ENCODE assay signal across 20 cellular contexts in the genomic region with DNA sequence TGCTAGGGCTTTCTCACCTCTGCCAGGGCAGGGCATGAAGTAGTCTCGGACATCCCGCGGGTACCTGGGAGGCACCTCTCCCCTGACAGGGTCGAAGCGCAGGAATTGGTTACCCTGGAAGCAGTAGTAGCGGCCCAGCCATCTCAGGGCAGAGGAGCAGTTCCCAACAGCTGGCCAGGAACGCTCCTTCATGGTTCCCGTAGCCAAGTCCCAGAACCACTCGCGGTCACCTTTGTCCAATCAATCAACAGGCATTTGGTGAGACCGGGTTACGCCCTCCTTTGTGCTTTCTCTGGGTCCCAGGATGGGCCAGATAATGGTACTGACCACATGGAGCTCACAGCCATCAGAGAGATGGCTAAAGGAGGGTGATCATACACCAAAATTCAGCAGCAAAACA. TPM values are rescaled to one million over a fixed set of nuclear protein-coding genes. Genes with fewer than 3 reads are reported as not detected.
A peak's percentile ranks its signal among the peaks of the same experiment; 100 is the strongest.
DNase-seq lines count a peak whose midpoint lies in the region; ATAC-seq, FAIRE-seq and TF ChIP-seq lines count a peak whose summit lies in the region.
"Had no signal": no experiment of that assay in that cellular context is flagged by ENCODE, and none has a peak within 500 bp of the region (broad histone marks: within the 10 kb centered on the region; RNA-seq: fewer than 3 reads in every experiment).

No MANE protein-coding gene starts in this region.

- peak overlapping the region; percentile 23; the same call in 1 of the 2 replicates for H3K4me2 ChIP-seq in BLaER1
- H3K4me2 ChIP-seq in GM23338 = no peak overlapping the region
- H3K4me2 ChIP-seq in K562 (ENCODE audit: insufficient read depth, low read length) = peak overlapping the region; percentile 26; the same call in 1 of the 2 replicates

- TF ChIP-seq POLR2A in K562 (conservative IDR thresholded peaks at IDR 0.05) (no peak), lower leg skin (IDR thresholded peaks at IDR 0.05) (no peak)

- BruUV-seq in K562 (replicated peaks; lab: Mats Ljungman, UMichigan) = no TSS peak

- H3K27me3 ChIP-seq in BLaER1 (no peaks in the 10 kb centered on the region), GM23338 (ENCODE audit: insufficient read depth) (no peaks in the 10 kb centered on the region), K562 (ENCODE audit: control insufficient read depth in 2 of 2, insufficient read depth in 2 of 2, low read length in 2 of 2) (peaks cover 2 to 8% of the 10 kb centered on the region in 2 experiments; a peak in 2 of 5 replicates)

- TF ChIP-seq CTCF in GM23338 (conservative IDR thresholded peaks at IDR 0.05; ENCODE audit: low read depth in 2 of 2) (no peak), K562 (IDR thresholded peaks at IDR 0.05 in 2 of 3, conservative IDR thresholded peaks at IDR 0.05 in 1 of 3; ENCODE audit: insufficient read depth in 2 of 3, low read depth in 1 of 3, low read length in 3 of 3) (no peak), lower leg skin (IDR thresholded peaks at IDR 0.05) (no peak)

- ATAC-seq in GM23338 (no peak), K562 (peak; percentile 43), HG03175 (IDR thresholded peaks at IDR 0.05; ENCODE audit: unreplicated experiment) (no peak)

- in situ Hi-C loops in K562 (cut with MboI) = no loop called here

- no peak overlapping the region for H3K4me3 Mint-ChIP-seq in GM23338
- H3K4me3 Mint-ChIP-seq: CD4-positive, CD25-positive, alpha-beta regulatory T cell; CD8-positive, alpha-beta memory T cell had no signal

- H3K36me3 ChIP-seq in BLaER1 (no peaks in the 10 kb centered on the region), GM23338 (ENCODE audit: insufficient read depth) (no peaks in the 10 kb centered on the region), K562 (ENCODE audit: control insufficient read depth, insufficient read depth, low read length) (no peaks in the 10 kb centered on the region)
- H3K36me3 ChIP-seq: HAP-1 had no signal

- H3K9ac ChIP-seq in BLaER1 (no peak overlapping the region), K562 (ENCODE audit: insufficient read depth in 1 of 2, low read depth in 2 of 2, low read length in 2 of 2) (peak overlapping the region in 1 of 2 experiments; percentile 45; a peak in 2 of 4 replicates)

- POLR2A ChIA-PET in K562 (lab: Yijun Ruan, JAX) = interaction anchor here (0.6 to 1.2 kb wide), 2 partner anchors 8 to 63 kb away, joined by 3 read pairs; no protein-coding TSS in a partner anchor

- no peaks in the 10 kb centered on the region for H3K9me3 Mint-ChIP-seq in GM23338
- H3K9me3 Mint-ChIP-seq: CD4-positive, CD25-positive, alpha-beta regulatory T cell; CD8-positive, alpha-beta memory T cell had no signal

- TF ChIP-seq EP300 in K562 (IDR thresholded peaks at IDR 0.05; ENCODE audit: low read length) = no peak

- intact Hi-C loops in K562 (cut with micrococcal nuclease) = no loop called here
- intact Hi-C loops in lower leg skin (cut with DNase I; ENCODE audit: low total_unique reads) = no loop called here

- H3K36me3 Mint-ChIP-seq in GM23338 (ENCODE audit: low read depth) = no peaks in the 10 kb centered on the region
- H3K36me3 Mint-ChIP-seq: CD4-positive, CD25-positive, alpha-beta regulatory T cell had no signal

- no peaks in the 10 kb centered on the region for H3F3A ChIP-seq in GM23338 (replicated peaks; ENCODE audit: low read depth)

- H3K9me1 ChIP-seq in K562 (ENCODE audit: control insufficient read depth, insufficient read depth, low read length) = no peaks in the 10 kb centered on the region

- H2AFZ ChIP-seq in GM23338 = 0 out of 2 replicates have a peak overlapping the region, but pooled peaks have one; percentile 23
- H2AFZ ChIP-seq in K562 (ENCODE audit: low read depth, low read length) = peak overlapping the region; percentile 78

- H3K9me3 ChIP-seq in BLaER1 (no peaks in the 10 kb centered on the region; the same call in 1 of the 2 replicates), K562 (replicated peaks; ENCODE audit: control insufficient read depth, insufficient read depth, low read depth, low read length) (no peaks in the 10 kb centered on the region)
- H3K9me3 ChIP-seq: HAP-1 had no signal

- H3K4me1 ChIP-seq in BLaER1 (peaks cover 57% of the 10 kb centered on the region), GM23338 (ENCODE audit: insufficient read depth) (no peaks in the 10 kb centered on the region), K562 (replicated peaks in 1 of 2; ENCODE audit: control insufficient read depth in 2 of 2, insufficient read depth in 2 of 2, low read length in 2 of 2) (peaks cover 10 to 12% of the 10 kb centered on the region in 2 experiments; a peak in 3 of 5 replicates)
- H3K4me1 ChIP-seq: HAP-1 had no signal

- no peak for FAIRE-seq in K562 (lab: Jason Lieb, UNC)
- FAIRE-seq: GM12878, GM19239 had no signal

- 10% methylated on average over 12 of the region's 12 CpGs for WGBS in K562 (ENCODE audit: insufficient coverage, low coverage, missing lambda C conversion rate)
- 92 to 93% methylated on average over 12 of the region's 12 CpGs for WGBS in lower leg skin, 2 donors

- no peaks in the 10 kb centered on the region for H3K4me1 Mint-ChIP-seq in GM23338
- H3K4me1 Mint-ChIP-seq: CD8-positive, alpha-beta memory T cell had no signal

- H4K20me1 ChIP-seq in BLaER1 = no peaks in the 10 kb centered on the region
- no peaks in the 10 kb centered on the region for H4K20me1 ChIP-seq in GM23338 (replicated peaks; ENCODE audit: insufficient read depth)
- no peaks in the 10 kb centered on the region for H4K20me1 ChIP-seq in K562 (replicated peaks; ENCODE audit: control insufficient read depth, insufficient read depth, low read length)

- H3K27ac ChIP-seq in BLaER1 (no peak overlapping the region), GM23338 (ENCODE audit: low read depth) (no peak overlapping the region), K562 (ENCODE audit: extremely low read depth, low read depth, low read length) (no peak overlapping the region)

- H3K27me3 Mint-ChIP-seq in GM23338 (ENCODE audit: insufficient read depth, low read depth, poor library complexity) = peaks cover 5% of the 10 kb centered on the region
- H3K27me3 Mint-ChIP-seq: CD8-positive, alpha-beta memory T cell had no signal

- no peaks in the 10 kb centered on the region for H3K9me2 ChIP-seq in GM23338 (ENCODE audit: insufficient read depth)

- H3K4me3 ChIP-seq in BLaER1 = no peak overlapping the region
- no peak overlapping the region for H3K4me3 ChIP-seq in GM23338
- no peak overlapping the region for H3K4me3 ChIP-seq in K562
- no peak overlapping the region for H3K4me3 ChIP-seq in lower leg skin (ENCODE audit: low read depth, poor library complexity, severe bottlenecking)
- H3K4me3 ChIP-seq: GM12878, HAP-1 had no signal

- no peaks in the 10 kb centered on the region for H3K79me2 ChIP-seq in GM23338 (replicated peaks; ENCODE audit: insufficient read depth)
- H3K79me2 ChIP-seq in K562 (ENCODE audit: control insufficient read depth, insufficient read depth, low read length) = no peaks in the 10 kb centered on the region

- H3K27ac Mint-ChIP-seq in GM23338 = no peak overlapping the region
- H3K27ac Mint-ChIP-seq: CD4-positive, CD25-positive, alpha-beta regulatory T cell; CD8-positive, alpha-beta memory T cell had no signal

- DNase-seq in GM23338 (ENCODE audit: low spot score) (no peak), K562 (ENCODE audit: extremely low read depth in 1 of 4, low spot score in 3 of 4) (peak; percentile 21 to 36 (median 32)), lower leg skin (ENCODE audit: low spot score in 2 of 2) (no peak), NCI-H345 (lab: John Stamatoyannopoulos, UW) (no peak)
- DNase-seq: 8988T; C1 segment of cervical spinal cord; CD8-positive, alpha-beta memory T cell; COR-L47; DMS 273 treated with DMSO at 0.1 percent for 48 hours; DMS53; DND-41; EL had no signal

- no peak for TF ChIP-seq RAD21 in K562 (CRISPR knock-in tag; conservative IDR thresholded peaks at IDR 0.05 in 1 of 2, IDR thresholded peaks at IDR 0.05 in 1 of 2)

- CTCF ChIA-PET in K562 (lab: Yijun Ruan, JAX; ENCODE audit: low intra/inter-chr PET ratio) = no interaction called here

RNA-seq across cellular contexts. Expression of gene HPX, which starts 3.4 kb away (rescaled TPM):
- total RNA-seq in GM23338 (2014; rRNA removed; shearing (Covaris generic)) = 0.50 and 0.63 TPM in 2 replicates
- polyA plus RNA-seq in GM23338 (2016; fragmentation: Nextera tagmentation; extraction: Ambion mirVana) (0.47 and 0.71 TPM in 2 replicates), K562 (2011; rRNA removed) (0.24 and 0.29 TPM in 2 replicates), K562 (2014; fragmentation: Illumina TruSeq; extraction: Trizol) (0.12 and 0.71 TPM in 2 replicates), K562 (2014; fragmentation: Nextera tagmentation; extraction: Ambion mirVana) (under 1 TPM; 0.79 to 0.94 TPM), K562 (2014; rRNA removed) (0.57 and 0.69 TPM in 2 replicates)
- total RNA-seq in K562 (2011; cell fraction: chromatin; rRNA removed; ENCODE audit: low replicate concordance) = not detected in 2 replicates
- total RNA-seq in K562 (2011; cell fraction: nucleolus; rRNA removed) = 0.39 and 0.50 TPM in 2 replicates
- 0.37 TPM in 1 of 2 replicates, not detected in the other for total RNA-seq in K562 (2011; cell fraction: nucleoplasm; rRNA removed)
- total RNA-seq in K562 (2014; rRNA removed) (0.49 TPM in 1 of 2 replicates, not detected in the other), K562 (2014; rRNA removed; fragmentation: Illumina TruSeq; extraction: Trizol) (0.16 and 0.29 TPM in 2 replicates), K562 (2015; rRNA removed; fragmentation: Illumina TruSeq; extraction: Trizol) (0.14 and 0.15 TPM in 2 replicates), K562 (2021) (1.2 and 1.4 TPM in 2 replicates), lower leg skin (1 to 10 TPM in 3 of 4 donors, under 1 TPM in 1; 0.42 to 1.2 (median 1.1) TPM)
- 0.56 and 0.61 TPM in 2 replicates for polyA plus RNA-seq in K562 (2011; cell fraction: cytosol; rRNA removed)
- 0.57 and 0.65 TPM in 2 replicates for polyA plus RNA-seq in K562 (2011; cell fraction: nucleus; rRNA removed)
- 0.48 and 0.55 TPM in 2 replicates for polyA plus RNA-seq in K562 (2012)
- 0.24 TPM in 1 of 2 replicates, not detected in the other for polyA minus RNA-seq in K562 (2011; rRNA and poly(A)+ RNA removed)
- not detected in 2 replicates for polyA minus RNA-seq in K562 (2011; cell fraction: cytosol; rRNA and poly(A)+ RNA removed)
- 0.22 TPM in 1 of 2 replicates, not detected in the other for polyA minus RNA-seq in K562 (2011; cell fraction: nucleus; rRNA and poly(A)+ RNA removed)
- total RNA-seq: G401, H4 had no signal
- polyA plus RNA-seq: CD4-positive, CD25-positive, alpha-beta regulatory T cell; CD8-positive, alpha-beta memory T cell had no signal

RNA-seq across cellular contexts. Expression of gene APBB1, which starts 18.5 kb away (rescaled TPM):
- total RNA-seq in GM23338 (2014; rRNA removed; shearing (Covaris generic)) = 24.7 and 26.6 TPM in 2 replicates
- polyA plus RNA-seq in GM23338 (2016; fragmentation: Nextera tagmentation; extraction: Ambion mirVana) = 10.6 and 12.1 TPM in 2 replicates
- total RNA-seq in K562 (2011; cell fraction: chromatin; rRNA removed; ENCODE audit: low replicate concordance) = 1.4 TPM in 1 of 2 replicates, not detected in the other
- 0.39 and 1.3 TPM in 2 replicates for total RNA-seq in K562 (2011; cell fraction: nucleolus; rRNA removed)
- total RNA-seq in K562 (2011; cell fraction: nucleoplasm; rRNA removed) = 0.44 TPM in 1 of 2 replicates, not detected in the other
- total RNA-seq in K562 (2014; rRNA removed) = 0.73 and 0.98 TPM in 2 replicates
- total RNA-seq in K562 (2014; rRNA removed; fragmentation: Illumina TruSeq; extraction: Trizol) = 0.18 and 0.41 TPM in 2 replicates
- 0.11 and 0.15 TPM in 2 replicates for total RNA-seq in K562 (2015; rRNA removed; fragmentation: Illumina TruSeq; extraction: Trizol)
- 0.60 and 0.63 TPM in 2 replicates for total RNA-seq in K562 (2021)
- polyA plus RNA-seq in K562 (2011; rRNA removed) = 0.20 and 0.40 TPM in 2 replicates
- polyA plus RNA-seq in K562 (2011; cell fraction: cytosol; rRNA removed) = 0.24 and 0.88 TPM in 2 replicates
- polyA plus RNA-seq in K562 (2011; cell fraction: nucleus; rRNA removed) = 0.48 and 1.3 TPM in 2 replicates
- 0.36 and 1.1 TPM in 2 replicates for polyA plus RNA-seq in K562 (2012)
- 0.46 and 0.47 TPM in 2 replicates for polyA plus RNA-seq in K562 (2014; fragmentation: Illumina TruSeq; extraction: Trizol)
- under 1 TPM; 0.04 to 0.11 TPM for polyA plus RNA-seq in K562 (2014; fragmentation: Nextera tagmentation; extraction: Ambion mirVana)
- polyA plus RNA-seq in K562 (2014; rRNA removed) = 0.34 and 0.44 TPM in 2 replicates
- polyA minus RNA-seq in K562 (2011; rRNA and poly(A)+ RNA removed) = 0.39 and 0.42 TPM in 2 replicates
- 0.38 TPM in 1 of 2 replicates, not detected in the other for polyA minus RNA-seq in K562 (2011; cell fraction: cytosol; rRNA and poly(A)+ RNA removed)
- 0.54 and 0.56 TPM in 2 replicates for polyA minus RNA-seq in K562 (2011; cell fraction: nucleus; rRNA and poly(A)+ RNA removed)
- total RNA-seq in lower leg skin = 10 to 100 TPM; 19.7 to 23.4 (median 20.2) TPM

RNA-seq across cellular contexts. Expression of gene TRIM3, which starts 36.3 kb away (rescaled TPM):
- total RNA-seq in GM23338 (2014; rRNA removed; shearing (Covaris generic)) = 15.0 and 21.1 TPM in 2 replicates
- polyA plus RNA-seq in GM23338 (2016; fragmentation: Nextera tagmentation; extraction: Ambion mirVana) (7.3 and 7.9 TPM in 2 replicates), K562 (2011; rRNA removed) (4.8 and 6.2 TPM in 2 replicates), K562 (2014; fragmentation: Illumina TruSeq; extraction: Trizol) (4.7 and 5.6 TPM in 2 replicates), K562 (2014; fragmentation: Nextera tagmentation; extraction: Ambion mirVana) (under 1 TPM; 0.45 to 0.81 TPM), K562 (2014; rRNA removed) (9.2 and 10.4 TPM in 2 replicates)
- 19.0 and 30.8 TPM in 2 replicates for total RNA-seq in K562 (2011; cell fraction: chromatin; rRNA removed; ENCODE audit: low replicate concordance)
- 22.5 and 25.3 TPM in 2 replicates for total RNA-seq in K562 (2011; cell fraction: nucleolus; rRNA removed)
- 20.2 and 20.7 TPM in 2 replicates for total RNA-seq in K562 (2011; cell fraction: nucleoplasm; rRNA removed)
- total RNA-seq in K562 (2014; rRNA removed) (3.0 and 11.6 TPM in 2 replicates), K562 (2014; rRNA removed; fragmentation: Illumina TruSeq; extraction: Trizol) (2.7 and 3.8 TPM in 2 replicates), K562 (2015; rRNA removed; fragmentation: Illumina TruSeq; extraction: Trizol) (4.8 and 5.2 TPM in 2 replicates), K562 (2021) (6.4 and 6.8 TPM in 2 replicates), lower leg skin (10 to 100 TPM; 19.2 to 24.1 (median 22.4) TPM)
- 4.5 and 5.7 TPM in 2 replicates for polyA plus RNA-seq in K562 (2011; cell fraction: cytosol; rRNA removed)
- 36.0 and 59.3 TPM in 2 replicates for polyA plus RNA-seq in K562 (2011; cell fraction: nucleus; rRNA removed)
- 6.2 and 9.0 TPM in 2 replicates for polyA plus RNA-seq in K562 (2012)
- 2.7 and 4.7 TPM in 2 replicates for polyA minus RNA-seq in K562 (2011; rRNA and poly(A)+ RNA removed)
- polyA minus RNA-seq in K562 (2011; cell fraction: cytosol; rRNA and poly(A)+ RNA removed) = 1.6 and 1.7 TPM in 2 replicates
- 10.3 and 14.0 TPM in 2 replicates for polyA minus RNA-seq in K562 (2011; cell fraction: nucleus; rRNA and poly(A)+ RNA removed)

RNA-seq across cellular contexts. Expression of gene ARFIP2, which starts 43.7 kb away (rescaled TPM):
- total RNA-seq in GM23338 (2014; rRNA removed; shearing (Covaris generic)) = 61.5 and 65.4 TPM in 2 replicates
- 34.8 and 35.4 TPM in 2 replicates for polyA plus RNA-seq in GM23338 (2016; fragmentation: Nextera tagmentation; extraction: Ambion mirVana)
- total RNA-seq in K562 (2011; cell fraction: chromatin; rRNA removed; ENCODE audit: low replicate concordance) = 207 and 353 TPM in 2 replicates
- total RNA-seq in K562 (2011; cell fraction: nucleolus; rRNA removed) = 170 and 195 TPM in 2 replicates
- 211 and 248 TPM in 2 replicates for total RNA-seq in K562 (2011; cell fraction: nucleoplasm; rRNA removed)
- total RNA-seq in K562 (2014; rRNA removed) = 41.0 and 46.7 TPM in 2 replicates
- 27.8 and 32.0 TPM in 2 replicates for total RNA-seq in K562 (2014; rRNA removed; fragmentation: Illumina TruSeq; extraction: Trizol)
- total RNA-seq in K562 (2015; rRNA removed; fragmentation: Illumina TruSeq; extraction: Trizol) = 37.6 and 40.8 TPM in 2 replicates
- 42.9 and 46.5 TPM in 2 replicates for total RNA-seq in K562 (2021)
- polyA plus RNA-seq in K562 (2011; rRNA removed) = 74.1 and 84.0 TPM in 2 replicates
- 59.9 and 62.2 TPM in 2 replicates for polyA plus RNA-seq in K562 (2011; cell fraction: cytosol; rRNA removed)
- polyA plus RNA-seq in K562 (2011; cell fraction: nucleus; rRNA removed) = 334 and 409 TPM in 2 replicates
- polyA plus RNA-seq in K562 (2012) = 35.7 and 48.8 TPM in 2 replicates
- 48.5 and 49.3 TPM in 2 replicates for polyA plus RNA-seq in K562 (2014; fragmentation: Illumina TruSeq; extraction: Trizol)
- 10 to 100 TPM; 11.8 to 14.2 TPM for polyA plus RNA-seq in K562 (2014; fragmentation: Nextera tagmentation; extraction: Ambion mirVana)
- 60.0 and 61.0 TPM in 2 replicates for polyA plus RNA-seq in K562 (2014; rRNA removed)
- polyA minus RNA-seq in K562 (2011; rRNA and poly(A)+ RNA removed) = 58.8 and 63.0 TPM in 2 replicates
- polyA minus RNA-seq in K562 (2011; cell fraction: cytosol; rRNA and poly(A)+ RNA removed) = 15.8 and 19.7 TPM in 2 replicates
- polyA minus RNA-seq in K562 (2011; cell fraction: nucleus; rRNA and poly(A)+ RNA removed) = 73.6 and 124 TPM in 2 replicates
- 10 to 100 TPM; 56.6 to 77.5 (median 63.9) TPM for total RNA-seq in lower leg skin

RNA-seq across cellular contexts. Expression of gene TIMM10B, which starts 43.9 kb away (rescaled TPM):
- total RNA-seq in GM23338 (2014; rRNA removed; shearing (Covaris generic)) = 54.2 and 76.4 TPM in 2 replicates
- polyA plus RNA-seq in GM23338 (2016; fragmentation: Nextera tagmentation; extraction: Ambion mirVana) = 25.0 and 30.8 TPM in 2 replicates
- 128 and 180 TPM in 2 replicates for total RNA-seq in K562 (2011; cell fraction: chromatin; rRNA removed; ENCODE audit: low replicate concordance)
- total RNA-seq in K562 (2011; cell fraction: nucleolus; rRNA removed) = 109 and 115 TPM in 2 replicates
- total RNA-seq in K562 (2011; cell fraction: nucleoplasm; rRNA removed) = 150 and 215 TPM in 2 replicates
- 43.2 and 48.7 TPM in 2 replicates for total RNA-seq in K562 (2014; rRNA removed)
- 45.7 and 47.5 TPM in 2 replicates for total RNA-seq in K562 (2014; rRNA removed; fragmentation: Illumina TruSeq; extraction: Trizol)
- 47.0 and 48.9 TPM in 2 replicates for total RNA-seq in K562 (2015; rRNA removed; fragmentation: Illumina TruSeq; extraction: Trizol)
- 63.0 and 66.0 TPM in 2 replicates for total RNA-seq in K562 (2021)
- polyA plus RNA-seq in K562 (2011; rRNA removed) = 78.1 and 83.0 TPM in 2 replicates
- 82.7 and 87.5 TPM in 2 replicates for polyA plus RNA-seq in K562 (2011; cell fraction: cytosol; rRNA removed)
- polyA plus RNA-seq in K562 (2011; cell fraction: nucleus; rRNA removed) = 109 and 128 TPM in 2 replicates
- polyA plus RNA-seq in K562 (2012) = 38.6 and 62.9 TPM in 2 replicates
- polyA plus RNA-seq in K562 (2014; fragmentation: Illumina TruSeq; extraction: Trizol) = 48.1 and 57.0 TPM in 2 replicates
- polyA plus RNA-seq in K562 (2014; fragmentation: Nextera tagmentation; extraction: Ambion mirVana) = 100 to 1,000 TPM; 158 to 163 TPM
- polyA plus RNA-seq in K562 (2014; rRNA removed) = 54.0 and 64.9 TPM in 2 replicates
- polyA minus RNA-seq in K562 (2011; rRNA and poly(A)+ RNA removed) = 58.1 and 61.2 TPM in 2 replicates
- polyA minus RNA-seq in K562 (2011; cell fraction: cytosol; rRNA and poly(A)+ RNA removed) = 21.0 and 37.8 TPM in 2 replicates
- 75.8 and 112 TPM in 2 replicates for polyA minus RNA-seq in K562 (2011; cell fraction: nucleus; rRNA and poly(A)+ RNA removed)
- 10 to 100 TPM; 20.1 to 28.0 (median 21.9) TPM for total RNA-seq in lower leg skin

Comparison
In these comparisons a context has a peak if more than half of its experiments do, and no peak if none do; other contexts are left out.
1. DNase-seq: peak in K562 (4 of 4); none in GM23338 (single experiment), lower leg skin (0 of 2) and NCI-H345 (single experiment).
2. RNA of gene APBB1, which starts 18.5 kb away (total RNA-seq): 24.7 to 26.6 TPM in GM23338 and 19.7 to 23.4 TPM in lower leg skin; 0.11 to 1.4 TPM in K562; every median in the first group is over 4 times any median in the second.